In the genomic region with DNA sequence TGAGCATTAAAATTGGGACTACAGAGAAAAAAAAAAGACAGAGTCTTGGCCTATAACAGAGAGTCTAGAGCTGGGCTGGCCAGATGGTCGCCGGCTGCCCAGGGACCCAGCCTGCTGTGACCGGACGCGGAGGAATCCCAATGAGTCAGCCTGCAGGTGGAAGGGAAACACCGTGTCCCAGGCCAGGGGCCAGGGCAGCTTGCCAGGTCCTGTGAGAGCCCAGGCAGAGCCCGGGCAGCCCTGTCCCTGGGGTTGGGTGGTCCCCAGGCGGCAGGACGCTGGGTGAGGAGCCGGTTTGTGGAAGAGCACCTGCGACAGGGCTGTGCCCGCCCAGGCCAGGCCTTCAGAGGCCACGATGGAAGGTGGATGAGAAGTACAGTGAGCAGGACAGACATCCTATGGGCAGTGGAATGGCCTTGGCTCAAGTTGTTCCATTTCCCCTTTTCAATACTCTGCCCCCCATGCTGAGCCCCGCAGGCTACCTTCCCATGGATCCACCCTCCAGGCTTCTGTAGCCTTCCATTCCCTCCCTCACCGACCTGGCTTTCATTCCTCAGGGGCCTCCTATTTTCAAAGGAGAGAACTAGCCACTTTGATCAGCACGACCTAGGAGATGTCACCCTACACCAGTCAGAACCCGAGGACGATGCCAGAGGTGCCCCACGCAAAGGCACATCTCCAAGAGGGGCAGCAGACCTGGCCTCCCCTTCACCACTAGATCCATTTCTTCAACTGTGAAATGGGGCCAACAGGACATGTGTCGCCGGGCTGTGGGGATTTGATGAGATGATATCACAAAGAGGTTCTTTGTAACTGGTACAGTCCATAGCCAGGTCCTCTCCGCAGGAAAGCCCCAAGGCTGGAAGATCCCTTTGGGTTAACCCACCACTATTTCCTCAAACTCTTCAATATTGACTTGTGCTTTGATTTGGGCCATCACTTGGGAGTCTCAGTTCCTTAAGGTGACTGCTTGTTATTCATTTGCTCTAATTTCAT, we compare ENCODE assay signal across 9 cellular contexts.
DNase-seq lines count a peak whose midpoint lies in the region; TF ChIP-seq lines count a peak whose summit lies in the region.
"Had no signal": no experiment of that assay in that cellular context is flagged by ENCODE, and none has a peak within 500 bp of the region (broad histone marks: within the 10 kb centered on the region; RNA-seq: fewer than 3 reads in every experiment).

No MANE protein-coding gene starts in this region.

- H3K27me3 ChIP-seq in prostate gland (replicated peaks; ENCODE audit: insufficient read depth) = no peaks in the 10 kb centered on the region

- intact Hi-C loops in prostate gland (cut with DNase I) = no loop called here

- H3K4me1 ChIP-seq in prostate gland (replicated peaks) = no peaks in the 10 kb centered on the region

- H3K4me3 ChIP-seq in epithelial cell of proximal tubule (ENCODE audit: low read depth, low read length) (no peak overlapping the region), prostate gland (no peak overlapping the region)

- 64% methylated on average over 22 of the region's 22 CpGs for WGBS in prostate gland

- no peaks in the 10 kb centered on the region for H3K9me3 ChIP-seq in prostate gland

- in situ Hi-C loops in Caki2 (cut with HindIII; ENCODE audit: low pct_unique_long_range_greater_than_20kb, low sequenced_read_pairs) = no loop called here

- TF ChIP-seq CTCF in epithelial cell of proximal tubule (conservative IDR thresholded peaks at IDR 0.05; ENCODE audit: low read depth, low read length) (no peak), prostate gland (IDR thresholded peaks at IDR 0.05) (no peak)

- no peak for TF ChIP-seq POLR2A in prostate gland (IDR thresholded peaks at IDR 0.05)

- peak; percentile 34 for DNase-seq in Caki2 (ENCODE audit: low read depth)
- DNase-seq in NCI-H446 treated with DMSO at 0.1 percent for 48 hours (lab: John Stamatoyannopoulos, UW) = peak; percentile 50
- peak; percentile 35 for DNase-seq in epithelial cell of proximal tubule (ENCODE audit: low read depth)
- DNase-seq in prostate gland (ENCODE audit: low spot score) = peak; percentile 39
- no peak for DNase-seq in COLO829 (ENCODE audit: low spot score)
- DNase-seq in NCI-H1092 treated with DMSO at 0.1 percent for 48 hours (lab: John Stamatoyannopoulos, UW) = no peak
- DNase-seq in NCI-H526 (lab: John Stamatoyannopoulos, UW) = no peak
- DNase-seq in Kasumi-1 (lab: John Stamatoyannopoulos, UW) = no peak
- DNase-seq: NCI-H2171 had no signal

- no peaks in the 10 kb centered on the region for H3K36me3 ChIP-seq in prostate gland

- H3K27ac ChIP-seq in prostate gland = no peak overlapping the region

Comparison
In these comparisons a context has a peak if more than half of its experiments do, and no peak if none do; other contexts are left out.
1. DNase-seq: peak in Caki2 (single experiment), NCI-H446 treated with DMSO at 0.1 percent for 48 hours (single experiment), epithelial cell of proximal tubule (single experiment) and prostate gland (single experiment); none in COLO829 (single experiment), NCI-H1092 treated with DMSO at 0.1 percent for 48 hours (single experiment), NCI-H526 (0 of 2) and Kasumi-1 (0 of 2).